Comparison of ENCODE assay signal across 1 cellular context in genomic region chr14:93023039-93023438, GRCh38.
TF ChIP-seq lines count a peak whose summit lies in the region.

No MANE protein-coding gene starts in this region.

TF ChIP-seq in GM23338, 12 proteins besides CTCF, POLR2A, EP300 and RAD21 (continued from another document):
- no peak for TF ChIP-seq ETS1 (IDR thresholded peaks at IDR 0.05)
- no peak for TF ChIP-seq ZNF114 (CRISPR knock-in tag; IDR thresholded peaks at IDR 0.05)
- TF ChIP-seq EZH2 (IDR thresholded peaks at IDR 0.05; ENCODE audit: low read depth, unreplicated experiment), result no peak
- TF ChIP-seq EZH2phosphoT487 (IDR thresholded peaks at IDR 0.05; ENCODE audit: unreplicated experiment), result no peak
- no peak for TF ChIP-seq POLR2AphosphoS5 (IDR thresholded peaks at IDR 0.05; ENCODE audit: low read depth)
- no peak for TF ChIP-seq STAT1 (IDR thresholded peaks at IDR 0.05; ENCODE audit: unreplicated experiment)
